In the genomic region with DNA sequence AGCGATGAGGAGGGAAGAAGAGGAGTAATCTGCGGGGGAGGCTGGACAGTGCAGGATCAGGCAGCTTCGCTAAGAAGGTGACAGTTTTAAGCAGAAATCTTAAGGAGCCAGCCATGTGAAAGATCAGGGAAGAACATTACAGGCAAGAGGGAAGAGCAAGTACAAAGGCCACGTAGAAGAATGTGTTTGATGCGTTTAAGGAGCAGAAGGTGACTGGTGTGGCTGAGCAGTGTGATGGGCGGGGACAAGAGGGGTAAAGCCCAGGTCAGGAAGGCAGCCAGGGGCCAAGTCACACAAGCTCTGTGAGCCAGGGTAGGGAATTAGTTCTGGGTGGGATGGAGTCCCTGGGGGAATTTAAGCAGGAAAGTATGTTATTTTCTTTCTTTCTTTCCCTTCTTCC, we compare ENCODE assay signal across 2 cellular contexts.
TF ChIP-seq lines count a peak whose summit lies in the region.

No MANE protein-coding gene starts in this region.

TF ChIP-seq in HEK293, 187 proteins besides CTCF, POLR2A, EP300 and RAD21:
- peak; percentile 77 for TF ChIP-seq EGR2 (tag by site-specific recombination; IDR thresholded peaks at IDR 0.05; ENCODE audit: low read depth)
- TF ChIP-seq, protein P1, sequence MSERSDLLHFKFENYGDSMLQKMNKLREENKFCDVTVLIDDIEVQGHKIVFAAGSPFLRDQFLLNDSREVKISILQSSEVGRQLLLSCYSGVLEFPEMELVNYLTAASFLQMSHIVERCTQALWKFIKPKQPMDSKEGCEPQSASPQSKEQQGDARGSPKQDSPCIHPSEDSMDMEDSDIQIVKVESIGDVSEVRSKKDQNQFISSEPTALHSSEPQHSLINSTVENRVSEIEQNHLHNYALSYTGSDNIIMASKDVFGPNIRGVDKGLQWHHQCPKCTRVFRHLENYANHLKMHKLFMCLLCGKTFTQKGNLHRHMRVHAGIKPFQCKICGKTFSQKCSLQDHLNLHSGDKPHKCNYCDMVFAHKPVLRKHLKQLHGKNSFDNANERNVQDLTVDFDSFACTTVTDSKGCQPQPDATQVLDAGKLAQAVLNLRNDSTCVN (tag by site-specific recombination; optimal IDR thresholded peaks at IDR 0.05) = no peak

TF ChIP-seq in K562, 482 proteins besides CTCF, POLR2A, EP300 and RAD21:
- TF ChIP-seq, protein P2, sequence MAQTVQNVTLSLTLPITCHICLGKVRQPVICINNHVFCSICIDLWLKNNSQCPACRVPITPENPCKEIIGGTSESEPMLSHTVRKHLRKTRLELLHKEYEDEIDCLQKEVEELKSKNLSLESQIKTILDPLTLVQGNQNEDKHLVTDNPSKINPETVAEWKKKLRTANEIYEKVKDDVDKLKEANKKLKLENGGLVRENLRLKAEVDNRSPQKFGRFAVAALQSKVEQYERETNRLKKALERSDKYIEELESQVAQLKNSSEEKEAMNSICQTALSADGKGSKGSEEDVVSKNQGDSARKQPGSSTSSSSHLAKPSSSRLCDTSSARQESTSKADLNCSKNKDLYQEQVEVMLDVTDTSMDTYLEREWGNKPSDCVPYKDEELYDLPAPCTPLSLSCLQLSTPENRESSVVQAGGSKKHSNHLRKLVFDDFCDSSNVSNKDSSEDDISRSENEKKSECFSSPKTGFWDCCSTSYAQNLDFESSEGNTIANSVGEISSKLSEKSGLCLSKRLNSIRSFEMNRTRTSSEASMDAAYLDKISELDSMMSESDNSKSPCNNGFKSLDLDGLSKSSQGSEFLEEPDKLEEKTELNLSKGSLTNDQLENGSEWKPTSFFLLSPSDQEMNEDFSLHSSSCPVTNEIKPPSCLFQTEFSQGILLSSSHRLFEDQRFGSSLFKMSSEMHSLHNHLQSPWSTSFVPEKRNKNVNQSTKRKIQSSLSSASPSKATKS (CRISPR knock-in tag; IDR thresholded peaks at IDR 0.05) = no peak
- TF ChIP-seq, protein P3, sequence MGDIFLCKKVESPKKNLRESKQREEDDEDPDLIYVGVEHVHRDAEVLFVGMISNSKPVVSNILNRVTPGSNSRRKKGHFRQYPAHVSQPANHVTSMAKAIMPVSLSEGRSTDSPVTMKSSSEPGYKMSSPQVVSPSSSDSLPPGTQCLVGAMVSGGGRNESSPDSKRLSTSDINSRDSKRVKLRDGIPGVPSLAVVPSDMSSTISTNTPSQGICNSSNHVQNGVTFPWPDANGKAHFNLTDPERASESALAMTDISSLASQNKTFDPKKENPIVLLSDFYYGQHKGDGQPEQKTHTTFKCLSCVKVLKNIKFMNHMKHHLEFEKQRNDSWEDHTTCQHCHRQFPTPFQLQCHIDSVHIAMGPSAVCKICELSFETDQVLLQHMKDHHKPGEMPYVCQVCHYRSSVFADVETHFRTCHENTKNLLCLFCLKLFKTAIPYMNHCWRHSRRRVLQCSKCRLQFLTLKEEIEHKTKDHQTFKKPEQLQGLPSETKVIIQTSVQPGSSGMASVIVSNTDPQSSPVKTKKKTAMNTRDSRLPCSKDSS (IDR thresholded peaks at IDR 0.05; ENCODE audit: low read depth, partially characterized antibody) = no peak
- TF ChIP-seq ETS2 (tag; IDR thresholded peaks at IDR 0.05; ENCODE audit: borderline replicate concordance, poor library complexity, severe bottlenecking) (no peak), SMARCA5 (IDR thresholded peaks at IDR 0.05) (no peak), HLTF (IDR thresholded peaks at IDR 0.05) (no peak), RBBP5 (IDR thresholded peaks at IDR 0.05; ENCODE audit: borderline replicate concordance, insufficient read depth, low read length, poor library complexity, severe bottlenecking) (no peak), XRCC4 (IDR thresholded peaks at IDR 0.05; ENCODE audit: extremely low read depth, insufficient read depth, insufficient read length) (no peak), SREBF2 (CRISPR knock-in tag; IDR thresholded peaks at IDR 0.05) (no peak), CBX3 (IDR thresholded peaks at IDR 0.05; ENCODE audit: borderline replicate concordance in 1 of 2, low read length in 2 of 2) (no peak), CBFA2T2 (conservative IDR thresholded peaks at IDR 0.05) (no peak), HMG20A (CRISPR knock-in tag; conservative IDR thresholded peaks at IDR 0.05) (no peak), PHF21A (IDR thresholded peaks at IDR 0.05; ENCODE audit: borderline replicate concordance, low read depth) (no peak), ZNF584 (CRISPR knock-in tag; IDR thresholded peaks at IDR 0.05; ENCODE audit: low read depth) (no peak), CXXC5 (CRISPR knock-in tag; IDR thresholded peaks at IDR 0.05) (no peak), OTX1 (CRISPR knock-in tag; IDR thresholded peaks at IDR 0.05) (no peak)
- TF ChIP-seq, protein P4, sequence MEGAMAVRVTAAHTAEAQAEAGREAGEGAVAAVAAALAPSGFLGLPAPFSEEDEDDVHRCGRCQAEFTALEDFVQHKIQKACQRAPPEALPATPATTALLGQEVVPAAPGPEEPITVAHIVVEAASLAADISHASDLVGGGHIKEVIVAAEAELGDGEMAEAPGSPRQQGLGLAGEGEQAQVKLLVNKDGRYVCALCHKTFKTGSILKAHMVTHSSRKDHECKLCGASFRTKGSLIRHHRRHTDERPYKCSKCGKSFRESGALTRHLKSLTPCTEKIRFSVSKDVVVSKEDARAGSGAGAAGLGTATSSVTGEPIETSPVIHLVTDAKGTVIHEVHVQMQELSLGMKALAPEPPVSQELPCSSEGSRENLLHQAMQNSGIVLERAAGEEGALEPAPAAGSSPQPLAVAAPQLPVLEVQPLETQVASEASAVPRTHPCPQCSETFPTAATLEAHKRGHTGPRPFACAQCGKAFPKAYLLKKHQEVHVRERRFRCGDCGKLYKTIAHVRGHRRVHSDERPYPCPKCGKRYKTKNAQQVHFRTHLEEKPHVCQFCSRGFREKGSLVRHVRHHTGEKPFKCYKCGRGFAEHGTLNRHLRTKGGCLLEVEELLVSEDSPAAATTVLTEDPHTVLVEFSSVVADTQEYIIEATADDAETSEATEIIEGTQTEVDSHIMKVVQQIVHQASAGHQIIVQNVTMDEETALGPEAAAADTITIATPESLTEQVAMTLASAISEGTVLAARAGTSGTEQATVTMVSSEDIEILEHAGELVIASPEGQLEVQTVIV (CRISPR knock-in tag; IDR thresholded peaks at IDR 0.05; ENCODE audit: borderline replicate concordance) = no peak
- TF ChIP-seq, protein P5, sequence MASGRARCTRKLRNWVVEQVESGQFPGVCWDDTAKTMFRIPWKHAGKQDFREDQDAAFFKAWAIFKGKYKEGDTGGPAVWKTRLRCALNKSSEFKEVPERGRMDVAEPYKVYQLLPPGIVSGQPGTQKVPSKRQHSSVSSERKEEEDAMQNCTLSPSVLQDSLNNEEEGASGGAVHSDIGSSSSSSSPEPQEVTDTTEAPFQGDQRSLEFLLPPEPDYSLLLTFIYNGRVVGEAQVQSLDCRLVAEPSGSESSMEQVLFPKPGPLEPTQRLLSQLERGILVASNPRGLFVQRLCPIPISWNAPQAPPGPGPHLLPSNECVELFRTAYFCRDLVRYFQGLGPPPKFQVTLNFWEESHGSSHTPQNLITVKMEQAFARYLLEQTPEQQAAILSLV (tag; IDR thresholded peaks at IDR 0.05) = no peak
- TF ChIP-seq, protein P6, sequence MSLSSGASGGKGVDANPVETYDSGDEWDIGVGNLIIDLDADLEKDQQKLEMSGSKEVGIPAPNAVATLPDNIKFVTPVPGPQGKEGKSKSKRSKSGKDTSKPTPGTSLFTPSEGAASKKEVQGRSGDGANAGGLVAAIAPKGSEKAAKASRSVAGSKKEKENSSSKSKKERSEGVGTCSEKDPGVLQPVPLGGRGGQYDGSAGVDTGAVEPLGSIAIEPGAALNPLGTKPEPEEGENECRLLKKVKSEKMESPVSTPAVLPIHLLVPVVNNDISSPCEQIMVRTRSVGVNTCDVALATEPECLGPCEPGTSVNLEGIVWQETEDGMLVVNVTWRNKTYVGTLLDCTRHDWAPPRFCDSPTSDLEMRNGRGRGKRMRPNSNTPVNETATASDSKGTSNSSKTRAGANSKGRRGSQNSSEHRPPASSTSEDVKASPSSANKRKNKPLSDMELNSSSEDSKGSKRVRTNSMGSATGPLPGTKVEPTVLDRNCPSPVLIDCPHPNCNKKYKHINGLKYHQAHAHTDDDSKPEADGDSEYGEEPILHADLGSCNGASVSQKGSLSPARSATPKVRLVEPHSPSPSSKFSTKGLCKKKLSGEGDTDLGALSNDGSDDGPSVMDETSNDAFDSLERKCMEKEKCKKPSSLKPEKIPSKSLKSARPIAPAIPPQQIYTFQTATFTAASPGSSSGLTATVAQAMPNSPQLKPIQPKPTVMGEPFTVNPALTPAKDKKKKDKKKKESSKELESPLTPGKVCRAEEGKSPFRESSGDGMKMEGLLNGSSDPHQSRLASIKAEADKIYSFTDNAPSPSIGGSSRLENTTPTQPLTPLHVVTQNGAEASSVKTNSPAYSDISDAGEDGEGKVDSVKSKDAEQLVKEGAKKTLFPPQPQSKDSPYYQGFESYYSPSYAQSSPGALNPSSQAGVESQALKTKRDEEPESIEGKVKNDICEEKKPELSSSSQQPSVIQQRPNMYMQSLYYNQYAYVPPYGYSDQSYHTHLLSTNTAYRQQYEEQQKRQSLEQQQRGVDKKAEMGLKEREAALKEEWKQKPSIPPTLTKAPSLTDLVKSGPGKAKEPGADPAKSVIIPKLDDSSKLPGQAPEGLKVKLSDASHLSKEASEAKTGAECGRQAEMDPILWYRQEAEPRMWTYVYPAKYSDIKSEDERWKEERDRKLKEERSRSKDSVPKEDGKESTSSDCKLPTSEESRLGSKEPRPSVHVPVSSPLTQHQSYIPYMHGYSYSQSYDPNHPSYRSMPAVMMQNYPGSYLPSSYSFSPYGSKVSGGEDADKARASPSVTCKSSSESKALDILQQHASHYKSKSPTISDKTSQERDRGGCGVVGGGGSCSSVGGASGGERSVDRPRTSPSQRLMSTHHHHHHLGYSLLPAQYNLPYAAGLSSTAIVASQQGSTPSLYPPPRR (CRISPR knock-in tag; IDR thresholded peaks at IDR 0.05; ENCODE audit: borderline replicate concordance) = no peak
- TF ChIP-seq, protein P7, sequence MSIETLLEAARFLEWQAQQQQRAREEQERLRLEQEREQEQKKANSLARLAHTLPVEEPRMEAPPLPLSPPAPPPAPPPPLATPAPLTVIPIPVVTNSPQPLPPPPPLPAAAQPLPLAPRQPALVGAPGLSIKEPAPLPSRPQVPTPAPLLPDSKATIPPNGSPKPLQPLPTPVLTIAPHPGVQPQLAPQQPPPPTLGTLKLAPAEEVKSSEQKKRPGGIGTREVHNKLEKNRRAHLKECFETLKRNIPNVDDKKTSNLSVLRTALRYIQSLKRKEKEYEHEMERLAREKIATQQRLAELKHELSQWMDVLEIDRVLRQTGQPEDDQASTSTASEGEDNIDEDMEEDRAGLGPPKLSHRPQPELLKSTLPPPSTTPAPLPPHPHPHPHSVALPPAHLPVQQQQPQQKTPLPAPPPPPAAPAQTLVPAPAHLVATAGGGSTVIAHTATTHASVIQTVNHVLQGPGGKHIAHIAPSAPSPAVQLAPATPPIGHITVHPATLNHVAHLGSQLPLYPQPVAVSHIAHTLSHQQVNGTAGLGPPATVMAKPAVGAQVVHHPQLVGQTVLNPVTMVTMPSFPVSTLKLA (conservative IDR thresholded peaks at IDR 0.05) = no peak
